In the genomic region with DNA sequence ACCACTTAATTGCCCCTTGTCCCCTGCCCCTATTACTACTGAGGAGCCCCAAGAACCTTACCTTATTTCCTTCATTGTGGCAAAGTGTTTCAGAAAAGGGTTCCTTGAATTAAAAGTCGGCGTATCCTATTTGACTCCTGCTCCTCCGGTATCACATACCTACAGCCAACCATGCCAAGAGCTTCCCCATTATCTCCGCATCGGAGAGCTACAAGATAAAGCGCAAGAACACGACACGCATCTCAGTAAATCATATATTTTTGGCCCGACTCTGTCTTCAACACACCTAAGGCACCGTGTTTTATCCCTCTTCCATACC, we compare ENCODE assay signal across 8 cellular contexts. TPM values are rescaled to one million over a fixed set of nuclear protein-coding genes. Genes with fewer than 3 reads are reported as not detected.
DNase-seq lines count a peak whose midpoint lies in the region; ATAC-seq, FAIRE-seq and TF ChIP-seq lines count a peak whose summit lies in the region.

No MANE protein-coding gene starts in this region.

- H3K36me3 ChIP-seq in ES-I3 (ENCODE audit: insufficient read depth, low read length) (peaks cover 11% of the 10 kb centered on the region), bronchial epithelial cell (ENCODE audit: control insufficient read depth, insufficient read depth, low read length) (no peaks in the 10 kb centered on the region), mucosa of stomach (ENCODE audit: control insufficient read depth, insufficient read depth, low read length) (no peaks in the 10 kb centered on the region)

- peak; percentile 8 for ATAC-seq in GM21825 (IDR thresholded peaks at IDR 0.05; ENCODE audit: unreplicated experiment)

- H3K4me3 ChIP-seq in bronchial epithelial cell (ENCODE audit: low read depth, low read length) (peak overlapping the region; percentile 60), mucosa of stomach (ENCODE audit: low read length) (peak overlapping the region; percentile 99)

- H3K9ac ChIP-seq in ES-I3 (ENCODE audit: low read depth, low read length) (peak overlapping the region; percentile 81), mucosa of stomach (ENCODE audit: low read length) (peak overlapping the region; percentile 96)

- no peaks in the 10 kb centered on the region for H3K27me3 ChIP-seq in bronchial epithelial cell (ENCODE audit: control insufficient read depth, insufficient read depth, low read length)
- H3K27me3 ChIP-seq in mucosa of stomach (ENCODE audit: control insufficient read depth, insufficient read depth, low read length), result no peaks in the 10 kb centered on the region

- DNase-seq in NCI-H146 (lab: John Stamatoyannopoulos, UW) (peak; percentile 26), bronchial epithelial cell (ENCODE audit: low read depth) (peak; percentile 54), SK-N-DZ (ENCODE audit: low spot score) (no peak), D341Med (ENCODE audit: low spot score) (no peak), GM19240 (ENCODE audit: insufficient read length, low spot score) (no peak)

- FAIRE-seq in bronchial epithelial cell (lab: Jason Lieb, UNC), result no peak

- H3K9me3 ChIP-seq in ES-I3 (ENCODE audit: control insufficient read depth, insufficient read depth, low read length), result no peaks in the 10 kb centered on the region
- no peaks in the 10 kb centered on the region for H3K9me3 ChIP-seq in mucosa of stomach (ENCODE audit: control insufficient read depth, low read length)

- TF ChIP-seq CTCF in bronchial epithelial cell (IDR thresholded peaks at IDR 0.05; ENCODE audit: insufficient read depth, low read length, severe bottlenecking), result no peak

- H3K4me1 ChIP-seq in ES-I3 (ENCODE audit: insufficient read depth, low read length) (no peaks in the 10 kb centered on the region), mucosa of stomach (ENCODE audit: control insufficient read depth, insufficient read depth, low read length) (no peaks in the 10 kb centered on the region)

RNA-seq across cellular contexts. Expression of a gene that starts 0.6 kb away (rescaled TPM):
- total RNA-seq in bronchial epithelial cell, result 2.9 TPM in 2 replicates
- 8.8 and 13.7 TPM in 2 replicates for polyA plus RNA-seq in SK-N-DZ (2014; cell fraction: cytosol; rRNA removed)
- polyA plus RNA-seq in SK-N-DZ (2014; cell fraction: nucleus; rRNA removed), result 10.0 and 20.0 TPM in 2 replicates

RNA-seq across cellular contexts. Expression of a gene that starts 9.0 kb away (rescaled TPM):
- 96.0 and 128 TPM in 2 replicates for total RNA-seq in bronchial epithelial cell
- 66.9 and 98.7 TPM in 2 replicates for polyA plus RNA-seq in SK-N-DZ (2014; cell fraction: cytosol; rRNA removed)
- polyA plus RNA-seq in SK-N-DZ (2014; cell fraction: nucleus; rRNA removed), result 76.5 and 121 TPM in 2 replicates

Comparison
In these comparisons a context has a peak if more than half of its experiments do, and no peak if none do; other contexts are left out.
1. DNase-seq: peak in NCI-H146 (single experiment) and bronchial epithelial cell (single experiment); none in SK-N-DZ (single experiment), D341Med (single experiment) and GM19240 (single experiment).